8 cellular contexts compared by ENCODE assay signal in genomic region chr1:32892368-32893197, GRCh38. TPM values are rescaled to one million over a fixed set of nuclear protein-coding genes. Genes with fewer than 3 reads are reported as not detected.
DNase-seq lines count a peak whose midpoint lies in the region; TF ChIP-seq lines count a peak whose summit lies in the region.

No MANE protein-coding gene starts in this region.

- no TSS peak for BruUV-seq in PC-9 (replicated peaks; lab: Mats Ljungman, UMichigan)

- H3K9ac ChIP-seq in BLaER1 treated with 17β-estradiol and CSF1 and Interleukin-3, amounts not matched to agents 10 nM and 100 nM = peak overlapping the region in 8 of 11 experiments; percentile 15 to 64 (median 48); a peak in 11 of 22 replicates
- peak overlapping the region; percentile 47 for H3K9ac ChIP-seq in mucosa of stomach (ENCODE audit: low read length)

- no peak for TF ChIP-seq CTCF in HEK293 (tag by site-specific recombination; IDR thresholded peaks at IDR 0.05)
- peak; percentile 33 for TF ChIP-seq CTCF in epithelial cell of proximal tubule (conservative IDR thresholded peaks at IDR 0.05; ENCODE audit: low read depth, low read length)
- peak; percentile 23 to 77 for TF ChIP-seq CTCF in suprapubic skin (IDR thresholded peaks at IDR 0.05)
- no peak for TF ChIP-seq CTCF in PC-9 (conservative IDR thresholded peaks at IDR 0.05)

- no peaks in the 10 kb centered on the region for H3K79me2 ChIP-seq in PC-9 (ENCODE audit: low read depth)

- peaks cover 0 to 19% (median 8%) of the 10 kb centered on the region in 10 experiments; a peak in 10 of 20 replicates for H3K4me1 ChIP-seq in BLaER1 treated with 17β-estradiol and CSF1 and Interleukin-3, amounts not matched to agents 10 nM and 100 nM
- H3K4me1 ChIP-seq in HEK293 (ENCODE audit: control insufficient read depth, insufficient read depth, low read length) = no peaks in the 10 kb centered on the region
- peaks cover 15% of the 10 kb centered on the region for H3K4me1 ChIP-seq in mucosa of stomach (ENCODE audit: control insufficient read depth, insufficient read depth, low read length)
- H3K4me1 ChIP-seq in suprapubic skin = peaks cover 16% of the 10 kb centered on the region
- H3K4me1 ChIP-seq in PC-9 (replicated peaks; ENCODE audit: insufficient read depth) = no peaks in the 10 kb centered on the region

- H4K20me1 ChIP-seq in BLaER1 treated with 17β-estradiol and CSF1 and Interleukin-3, amounts not matched to agents 10 nM and 100 nM = peaks cover 0 to 32% (median 0%) of the 10 kb centered on the region in 11 experiments; a peak in 5 of 22 replicates
- no peaks in the 10 kb centered on the region for H4K20me1 ChIP-seq in PC-9 (ENCODE audit: insufficient read depth)

- peak overlapping the region; percentile 53 to 82 (median 72) for H3K4me2 ChIP-seq in BLaER1 treated with 17β-estradiol and CSF1 and Interleukin-3, amounts not matched to agents 10 nM and 100 nM
- H3K4me2 ChIP-seq in PC-9 = no peak overlapping the region

- DNase-seq in activated CD4-positive, CD25-positive, alpha-beta regulatory T cell treated with anti-CD3 and anti-CD28 coated beads, Interleukin-2, amount 50 U/mL, for 72 hours = peak; percentile 53
- DNase-seq in epithelial cell of proximal tubule (ENCODE audit: low read depth) (no peak), suprapubic skin (ENCODE audit: low spot score in 2 of 2) (no peak), PC-9 (no peak), epidermal melanocyte (ENCODE audit: insufficient read length, low spot score) (no peak)

- no peaks in the 10 kb centered on the region for H3K9me3 ChIP-seq in BLaER1 treated with 17β-estradiol and CSF1 and Interleukin-3, amounts not matched to agents 10 nM and 100 nM (replicated peaks in 1 of 11)
- no peaks in the 10 kb centered on the region for H3K9me3 ChIP-seq in HEK293 (ENCODE audit: control insufficient read depth, insufficient read depth, low read depth, low read length)
- H3K9me3 ChIP-seq in mucosa of stomach (ENCODE audit: control insufficient read depth, low read length) = no peaks in the 10 kb centered on the region
- no peaks in the 10 kb centered on the region for H3K9me3 ChIP-seq in suprapubic skin
- no peaks in the 10 kb centered on the region for H3K9me3 ChIP-seq in PC-9 (ENCODE audit: insufficient read depth, low read depth)

- 25% methylated on average over 33 of the region's 49 CpGs for WGBS in suprapubic skin

- no peaks in the 10 kb centered on the region for H3K9me2 ChIP-seq in PC-9 (ENCODE audit: insufficient read depth)

- H2AFZ ChIP-seq in PC-9 = no peak overlapping the region

- no peak for TF ChIP-seq POLR2A in suprapubic skin (IDR thresholded peaks at IDR 0.05)

- 0 out of 22 replicates have a peak overlapping the region, but pooled peaks of 1 of the 11 experiments have one; percentile 13 for H3K27ac ChIP-seq in BLaER1 treated with 17β-estradiol and CSF1 and Interleukin-3, amounts not matched to agents 10 nM and 100 nM
- H3K27ac ChIP-seq in HEK293 (ENCODE audit: extremely low read depth, low read depth, low read length) (no peak overlapping the region), suprapubic skin (no peak overlapping the region), PC-9 (no peak overlapping the region)

- intact Hi-C loops in PC-9 (cut with micrococcal nuclease; ENCODE audit: unreplicated experiment) = no loop called here

- peak overlapping the region; percentile 36 to 65 (median 48); a peak in 18 of 20 replicates for H3K4me3 ChIP-seq in BLaER1 treated with 17β-estradiol and CSF1 and Interleukin-3, amounts not matched to agents 10 nM and 100 nM
- H3K4me3 ChIP-seq in HEK293 (ENCODE audit: low read depth, low read length) = no peak overlapping the region
- peak overlapping the region; percentile 58 for H3K4me3 ChIP-seq in epithelial cell of proximal tubule (ENCODE audit: low read depth, low read length)
- H3K4me3 ChIP-seq in mucosa of stomach (ENCODE audit: low read length) = no peak overlapping the region
- peak overlapping the region; percentile 55 for H3K4me3 ChIP-seq in suprapubic skin
- no peak overlapping the region for H3K4me3 ChIP-seq in PC-9

- CTCF ChIA-PET in HEK293 (lab: Yijun Ruan, JAX) = interaction anchor here (0.6 to 4.9 kb wide), 17 partner anchors 10 to 541 kb away, joined by 3 to 50 read pairs (median 3); no protein-coding TSS in a partner anchor
- CTCF ChIA-PET in PC-9 (lab: Charles Lee) = interaction anchor here (0.6 to 0.7 kb wide), 2 partner anchors 61 to 175 kb away, joined by 3 read pairs; no protein-coding TSS in a partner anchor

- peaks cover 23 to 39% (median 30%) of the 10 kb centered on the region in 11 experiments for H3K27me3 ChIP-seq in BLaER1 treated with 17β-estradiol and CSF1 and Interleukin-3, amounts not matched to agents 10 nM and 100 nM
- H3K27me3 ChIP-seq in mucosa of stomach (ENCODE audit: control insufficient read depth, insufficient read depth, low read length) (peaks cover 15% of the 10 kb centered on the region), suprapubic skin (peaks cover 23% of the 10 kb centered on the region), PC-9 (ENCODE audit: insufficient read depth, low read depth) (no peaks in the 10 kb centered on the region)

- no peaks in the 10 kb centered on the region for H3F3A ChIP-seq in PC-9 (ENCODE audit: insufficient read depth, low read depth)

- no peak for TF ChIP-seq EP300 in suprapubic skin (IDR thresholded peaks at IDR 0.05)

- POLR2A ChIA-PET in HEK293 (lab: Yijun Ruan, JAX) (no interaction called here), PC-9 (lab: Charles Lee; ENCODE audit: unreplicated experiment) (interaction anchor here (0.6 kb wide), 1 partner anchor 12 kb away, joined by 4 read pairs; no protein-coding TSS in a partner anchor)

- H3K36me3 ChIP-seq in BLaER1 treated with 17β-estradiol and CSF1 and Interleukin-3, amounts not matched to agents 10 nM and 100 nM = peaks cover 0 to 3% (median 0%) of the 10 kb centered on the region in 11 experiments; a peak in 3 of 22 replicates
- H3K36me3 ChIP-seq in HEK293 (ENCODE audit: control insufficient read depth in 2 of 2, insufficient read depth in 1 of 2, low read length in 2 of 2) (no peaks in the 10 kb centered on the region), mucosa of stomach (ENCODE audit: control insufficient read depth, insufficient read depth, low read length) (no peaks in the 10 kb centered on the region), suprapubic skin (no peaks in the 10 kb centered on the region), PC-9 (ENCODE audit: low read depth) (no peaks in the 10 kb centered on the region)

TF ChIP-seq in HEK293, 187 proteins besides CTCF, POLR2A, EP300 and RAD21 (continues in another document):
- TF ChIP-seq ZSCAN30 (tag by site-specific recombination; IDR thresholded peaks at IDR 0.05) (0 out of 2 replicates have a peak, but pooled peaks have one; percentile 31), ZNF600 (tag by site-specific recombination; IDR thresholded peaks at IDR 0.05) (peak; percentile 55; the same call in 1 of the 2 replicates), EGR2 (tag by site-specific recombination; IDR thresholded peaks at IDR 0.05; ENCODE audit: low read depth) (peak; percentile 45; the same call in 1 of the 2 replicates), OSR2 (tag by site-specific recombination; IDR thresholded peaks at IDR 0.05) (no peak), BCL11A (tag by site-specific recombination; IDR thresholded peaks at IDR 0.05; ENCODE audit: low read depth) (no peak), BCL11B (tag by site-specific recombination; IDR thresholded peaks at IDR 0.05; ENCODE audit: low read depth) (no peak), ZNF548 (tag by site-specific recombination; IDR thresholded peaks at IDR 0.05) (no peak), KLF17 (tag by site-specific recombination; IDR thresholded peaks at IDR 0.05) (no peak), ZNF629 (tag by site-specific recombination; IDR thresholded peaks at IDR 0.05) (no peak), ZFP37 (tag by site-specific recombination; IDR thresholded peaks at IDR 0.05) (no peak), ZNF280C (tag by site-specific recombination; IDR thresholded peaks at IDR 0.05) (no peak), ZFHX2 (tag by site-specific recombination; conservative IDR thresholded peaks at IDR 0.05) (peak; percentile 54), ZNF624 (tag by site-specific recombination; IDR thresholded peaks at IDR 0.05) (no peak)

RNA-seq across cellular contexts. Expression of gene HPCA, which starts 6.3 kb away (rescaled TPM):
- total RNA-seq in epithelial cell of proximal tubule = 0.14 TPM in 1 of 2 replicates, not detected in the other
- not detected for total RNA-seq in suprapubic skin
- total RNA-seq in PC-9 (2021) = not detected in 2 replicates

RNA-seq across cellular contexts. Expression of gene TMEM54, which starts 8.6 kb away (rescaled TPM):
- total RNA-seq in epithelial cell of proximal tubule = 119 and 131 TPM in 2 replicates
- 100 to 1,000 TPM in 3 of 4 donors, 10 to 100 TPM in 1; 61.9 to 283 (median 228) TPM for total RNA-seq in suprapubic skin
- 102 and 132 TPM in 2 replicates for total RNA-seq in PC-9 (2021)

RNA-seq across cellular contexts. Expression of gene FNDC5, which starts 21.9 kb away (rescaled TPM):
- total RNA-seq in epithelial cell of proximal tubule = not detected in 2 replicates
- total RNA-seq in suprapubic skin = 1 to 10 TPM in 2 of 4 donors, under 1 TPM in 1, not detected in 1; 0.48 to 3.0 (median 1.6) TPM
- not detected in 2 replicates for total RNA-seq in PC-9 (2021)

Comparison
In these comparisons a context has a peak if more than half of its experiments do, and no peak if none do; other contexts are left out.
1. H3K4me3 ChIP-seq: peak in BLaER1 treated with 17β-estradiol and CSF1 and Interleukin-3, amounts not matched to agents 10 nM and 100 nM (10 of 10), epithelial cell of proximal tubule (single experiment) and suprapubic skin (single experiment); none in HEK293 (single experiment), mucosa of stomach (single experiment) and PC-9 (single experiment).
2. CTCF ChIP-seq: peak in epithelial cell of proximal tubule (single experiment) and suprapubic skin (2 of 2); none in HEK293 (single experiment) and PC-9 (single experiment).